ENCODE assay signal across 21 cellular contexts in the genomic region with DNA sequence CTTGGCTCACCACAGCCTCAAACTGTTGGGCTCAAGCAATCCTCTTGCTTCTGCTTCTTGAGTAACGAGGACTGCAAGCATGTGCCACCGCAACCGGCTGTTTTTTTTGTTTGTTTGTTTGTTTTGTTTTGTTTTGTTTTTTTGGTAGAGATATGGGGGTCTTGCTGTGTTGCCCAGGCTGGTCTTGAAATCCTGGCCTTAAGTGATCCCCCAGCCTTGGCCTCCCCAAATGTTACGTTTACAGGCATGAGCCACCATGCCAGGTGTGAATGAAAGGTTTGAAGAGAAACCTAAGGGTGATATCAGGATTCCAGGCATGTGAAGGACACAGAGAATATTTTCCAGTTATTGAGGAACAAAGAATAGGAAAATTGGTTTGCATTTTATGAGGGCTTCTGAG. TPM values are rescaled to one million over a fixed set of nuclear protein-coding genes. Genes with fewer than 3 reads are reported as not detected.
DNase-seq lines count a peak whose midpoint lies in the region; ATAC-seq and TF ChIP-seq lines count a peak whose summit lies in the region.
"Had no signal": no experiment of that assay in that cellular context is flagged by ENCODE, and none has a peak within 500 bp of the region (broad histone marks: within the 10 kb centered on the region; RNA-seq: fewer than 3 reads in every experiment).

No MANE protein-coding gene starts in this region.

- DNase-seq in GM23248 (no peak), mesenchymal stem cell (no peak), prostate gland (ENCODE audit: low spot score) (no peak), endodermal cell (no peak)
- no peak for DNase-seq in naive thymus-derived CD8-positive, alpha-beta T cell
- DNase-seq: CD8-positive, alpha-beta T cell; DMS53; NCI-H1105 treated with DMSO at 0.1 percent for 48 hours; NCI-H2029 treated with DMSO at 0.1 percent for 48 hours; NCI-H2171; NCI-H345; NCI-H524; NCI-H774; NK-92 treated with Interleukin-12 subunit alpha and Interleukin-12 subunit beta, amount 100 ng/mL, for 24 hours; Peyer's patch had no signal

- peaks cover 18 to 49% (median 29%) of the 10 kb centered on the region in 4 donors for H3K4me1 Mint-ChIP-seq in naive thymus-derived CD8-positive, alpha-beta T cell
- H3K4me1 Mint-ChIP-seq in endodermal cell: peaks cover 58% of the 10 kb centered on the region

- H2BK120ac ChIP-seq in mesenchymal stem cell (ENCODE audit: low read depth, low read length): no peak overlapping the region

- H3K9me3 ChIP-seq in GM23248 (ENCODE audit: low read depth) (no peaks in the 10 kb centered on the region), mesenchymal stem cell (ENCODE audit: control insufficient read depth, low read length) (no peaks in the 10 kb centered on the region), prostate gland (no peaks in the 10 kb centered on the region), endodermal cell (ENCODE audit: control insufficient read depth, low read length) (no peaks in the 10 kb centered on the region)
- H3K9me3 ChIP-seq: BLaER1 treated with 17β-estradiol and CSF1 and Interleukin-3, amounts not matched to agents 10 nM and 100 nM; HAP-1; Peyer's patch; SJSA1 had no signal

- peak overlapping the region in 1 of 2 experiments; percentile 67 for H3K18ac ChIP-seq in mesenchymal stem cell (ENCODE audit: low read depth in 1 of 2, low read length in 2 of 2)

- peaks cover 22% of the 10 kb centered on the region; the same call in 1 of the 2 replicates for H3F3A ChIP-seq in GM23248 (ENCODE audit: insufficient read depth)

- H3K36me3 Mint-ChIP-seq in naive thymus-derived CD8-positive, alpha-beta T cell: peaks cover 0 to 14% (median 11%) of the 10 kb centered on the region in 3 donors
- peaks cover 5% of the 10 kb centered on the region for H3K36me3 Mint-ChIP-seq in endodermal cell (ENCODE audit: low read depth)

- H2AK5ac ChIP-seq in mesenchymal stem cell (ENCODE audit: low read length, severe bottlenecking): no peak overlapping the region

- H3K4me3 Mint-ChIP-seq in naive thymus-derived CD8-positive, alpha-beta T cell: no peak overlapping the region
- no peak overlapping the region for H3K4me3 Mint-ChIP-seq in endodermal cell
- H3K4me3 Mint-ChIP-seq: CD8-positive, alpha-beta T cell; GM23338 had no signal

- H3K9me3 Mint-ChIP-seq in naive thymus-derived CD8-positive, alpha-beta T cell: no peaks in the 10 kb centered on the region
- no peaks in the 10 kb centered on the region for H3K9me3 Mint-ChIP-seq in endodermal cell
- H3K9me3 Mint-ChIP-seq: CD8-positive, alpha-beta T cell; GM23338 had no signal

- WGBS in GM23248 (ENCODE audit: low coverage in 1 of 2, low lambda C conversion rate in 2 of 2, missing lambda C conversion rate in 2 of 2), 2 experiments: 97 to 98% methylated on average over 4 of the region's 4 CpGs
- 97% methylated on average over 4 of the region's 4 CpGs for WGBS in mesenchymal stem cell
- WGBS in prostate gland: 94% methylated on average over 4 of the region's 4 CpGs
- WGBS in endodermal cell (ENCODE audit: insufficient coverage in 1 of 2, insufficient read length in 1 of 2), 2 experiments: 94 to 100% methylated on average over 1 to 4 of the region's 4 CpGs

- POLR2A ChIA-PET in naive thymus-derived CD8-positive, alpha-beta T cell (lab: Charles Lee): no interaction called here

- no peak overlapping the region for H4K91ac ChIP-seq in mesenchymal stem cell (ENCODE audit: low read length)

- H2AFZ ChIP-seq in GM23248 (no peak overlapping the region), mesenchymal stem cell (ENCODE audit: low read depth, low read length) (no peak overlapping the region)
- H2AFZ ChIP-seq: GM23338 had no signal

- peak overlapping the region; percentile 61 for H2BK15ac ChIP-seq in mesenchymal stem cell (ENCODE audit: low read depth, poor library complexity, severe bottlenecking)

- no peaks in the 10 kb centered on the region for H3K27me3 ChIP-seq in GM23248 (replicated peaks; ENCODE audit: insufficient read depth)
- no peaks in the 10 kb centered on the region for H3K27me3 ChIP-seq in mesenchymal stem cell (ENCODE audit: control insufficient read depth in 1 of 2, insufficient read depth in 1 of 2, low read length in 2 of 2)
- no peaks in the 10 kb centered on the region for H3K27me3 ChIP-seq in prostate gland (replicated peaks; ENCODE audit: insufficient read depth)
- no peaks in the 10 kb centered on the region for H3K27me3 ChIP-seq in endodermal cell (ENCODE audit: control insufficient read depth, insufficient read depth, low read length, poor library complexity, severe bottlenecking)
- H3K27me3 ChIP-seq: BLaER1 treated with 17β-estradiol and CSF1 and Interleukin-3, amounts not matched to agents 10 nM and 100 nM; Peyer's patch; SJSA1 had no signal

- no peaks in the 10 kb centered on the region for H3K9me2 ChIP-seq in GM23248 (ENCODE audit: insufficient read depth)

- H3K27ac ChIP-seq in GM23248 (peak overlapping the region; percentile 68), VCaP (peak overlapping the region; percentile 93), mesenchymal stem cell (ENCODE audit: low read length, poor library complexity, severe bottlenecking) (no peak overlapping the region), prostate gland (no peak overlapping the region), endodermal cell (ENCODE audit: low read depth, low read length) (no peak overlapping the region)
- H3K27ac ChIP-seq: BLaER1 treated with 17β-estradiol and CSF1 and Interleukin-3, amounts not matched to agents 10 nM and 100 nM; SJSA1 had no signal

- H3K79me1 ChIP-seq in mesenchymal stem cell (replicated peaks; ENCODE audit: low read length, poor library complexity, severe bottlenecking): peaks cover 41% of the 10 kb centered on the region

- in situ Hi-C loops in GM23248 (cut with MboI): no loop called here

- TF ChIP-seq POLR2A in prostate gland (IDR thresholded peaks at IDR 0.05): no peak

- H3K36me3 ChIP-seq in GM23248 (ENCODE audit: low read depth) (no peaks in the 10 kb centered on the region), mesenchymal stem cell (ENCODE audit: control insufficient read depth in 1 of 2, insufficient read depth in 2 of 2, low read depth in 1 of 2, low read length in 2 of 2) (no peaks in the 10 kb centered on the region), prostate gland (no peaks in the 10 kb centered on the region), endodermal cell (ENCODE audit: control insufficient read depth, insufficient read depth, low read length) (no peaks in the 10 kb centered on the region)
- H3K36me3 ChIP-seq: HAP-1, Peyer's patch had no signal

- H3K4me3 ChIP-seq in GM23248 (no peak overlapping the region), mesenchymal stem cell (ENCODE audit: insufficient read depth in 1 of 2, low read depth in 1 of 2, low read length in 2 of 2) (no peak overlapping the region), prostate gland (no peak overlapping the region), endodermal cell (ENCODE audit: low read length) (no peak overlapping the region)
- H3K4me3 ChIP-seq: BLaER1 treated with 17β-estradiol and CSF1 and Interleukin-3, amounts not matched to agents 10 nM and 100 nM; GM23338; HAP-1; SJSA1 had no signal

- H4K8ac ChIP-seq in mesenchymal stem cell (ENCODE audit: low read length): peak overlapping the region; percentile 51

- H4K20me1 ChIP-seq in GM23248 (ENCODE audit: insufficient read depth): no peaks in the 10 kb centered on the region

- ATAC-seq in GM19395 (IDR thresholded peaks at IDR 0.05; ENCODE audit: unreplicated experiment): no peak
- ATAC-seq in naive thymus-derived CD8-positive, alpha-beta T cell: no peak
- ATAC-seq: CD8-positive, alpha-beta T cell; GM23338 had no signal

- intact Hi-C loops in prostate gland (cut with DNase I): no loop called here

- H3K27ac Mint-ChIP-seq in naive thymus-derived CD8-positive, alpha-beta T cell: no peak overlapping the region
- H3K27ac Mint-ChIP-seq in endodermal cell: no peak overlapping the region
- H3K27ac Mint-ChIP-seq: CD8-positive, alpha-beta T cell had no signal

- peak overlapping the region; percentile 3 to 64 for H2BK12ac ChIP-seq in mesenchymal stem cell (ENCODE audit: low read length in 2 of 2)

- TF ChIP-seq CTCF in VCaP (conservative IDR thresholded peaks at IDR 0.05) (no peak), prostate gland (IDR thresholded peaks at IDR 0.05) (no peak), endodermal cell (conservative IDR thresholded peaks at IDR 0.05) (no peak)

- H3K4me1 ChIP-seq in GM23248 (ENCODE audit: insufficient read depth): peaks cover 19% of the 10 kb centered on the region
- peaks cover 3% of the 10 kb centered on the region for H3K4me1 ChIP-seq in mesenchymal stem cell (ENCODE audit: control insufficient read depth, insufficient read depth, low read depth, low read length)
- H3K4me1 ChIP-seq in prostate gland (replicated peaks): no peaks in the 10 kb centered on the region
- H3K4me1 ChIP-seq in endodermal cell (ENCODE audit: control insufficient read depth, insufficient read depth, low read length): peaks cover 25% of the 10 kb centered on the region
- H3K4me1 ChIP-seq: SJSA1 had no signal

- H3K4me2 ChIP-seq in GM23248 (ENCODE audit: unreplicated experiment): peak overlapping the region; percentile 66
- no peak overlapping the region for H3K4me2 ChIP-seq in mesenchymal stem cell (ENCODE audit: low read length, poor library complexity, severe bottlenecking)
- H3K4me2 ChIP-seq: BLaER1 treated with 17β-estradiol and CSF1 and Interleukin-3, amounts not matched to agents 10 nM and 100 nM; GM23338 had no signal

- H3K9ac ChIP-seq in GM23248 (no peak overlapping the region), mesenchymal stem cell (ENCODE audit: low read length) (no peak overlapping the region), endodermal cell (ENCODE audit: extremely low read depth, low read length, poor library complexity, severe bottlenecking) (no peak overlapping the region)
- H3K9ac ChIP-seq: BLaER1 treated with 17β-estradiol and CSF1 and Interleukin-3, amounts not matched to agents 10 nM and 100 nM had no signal

- H3K14ac ChIP-seq in mesenchymal stem cell (ENCODE audit: low read length in 2 of 2): no peak overlapping the region

- no peak overlapping the region for H2BK5ac ChIP-seq in mesenchymal stem cell (ENCODE audit: low read depth, low read length, poor library complexity, severe bottlenecking)

- no peak overlapping the region for H3K4ac ChIP-seq in mesenchymal stem cell (ENCODE audit: low read depth in 1 of 2, low read length in 2 of 2)

- no peak overlapping the region for H3K23ac ChIP-seq in mesenchymal stem cell (ENCODE audit: low read length in 2 of 2)

- H3K27me3 Mint-ChIP-seq in naive thymus-derived CD8-positive, alpha-beta T cell: no peaks in the 10 kb centered on the region
- H3K27me3 Mint-ChIP-seq in endodermal cell (ENCODE audit: insufficient read depth): no peaks in the 10 kb centered on the region

- H3K79me2 ChIP-seq in GM23248 (ENCODE audit: insufficient read depth): peaks cover 89% of the 10 kb centered on the region

RNA-seq across cellular contexts. Expression of a gene that starts 45.0 kb away (rescaled TPM):
- 65.4 and 75.4 TPM in 2 replicates for total RNA-seq in GM23248 (2014; rRNA removed; shearing (Covaris generic))
- polyA plus RNA-seq in GM23248 (2016; fragmentation: Nextera tagmentation; extraction: Ambion mirVana): 48.4 and 50.1 TPM in 2 replicates
- 51.1 TPM for polyA plus RNA-seq in mesenchymal stem cell (2013, experiment 1 of 2)
- 50.0 TPM for polyA plus RNA-seq in mesenchymal stem cell (2013, experiment 2 of 2)
- total RNA-seq in prostate gland: 10 to 100 TPM; 36.8 to 78.8 TPM
- 10 to 100 TPM; 17.1 to 17.5 TPM for total RNA-seq in naive thymus-derived CD8-positive, alpha-beta T cell
- 10 to 100 TPM; 13.4 to 18.6 (median 18.0) TPM for polyA plus RNA-seq in naive thymus-derived CD8-positive, alpha-beta T cell
- total RNA-seq in endodermal cell: 10 to 100 TPM; 53.5 to 55.2 TPM
- polyA plus RNA-seq in endodermal cell (2013, experiment 1 of 2): 30.0 TPM
- polyA plus RNA-seq in endodermal cell (2013, experiment 2 of 2): 29.1 TPM

Comparison
In these comparisons a context has a peak if more than half of its experiments do, and no peak if none do; other contexts are left out.
1. H3K27ac ChIP-seq: peak in GM23248 (single experiment) and VCaP (single experiment); none in mesenchymal stem cell (single experiment), prostate gland (0 of 2) and endodermal cell (single experiment).